In the genomic region with DNA sequence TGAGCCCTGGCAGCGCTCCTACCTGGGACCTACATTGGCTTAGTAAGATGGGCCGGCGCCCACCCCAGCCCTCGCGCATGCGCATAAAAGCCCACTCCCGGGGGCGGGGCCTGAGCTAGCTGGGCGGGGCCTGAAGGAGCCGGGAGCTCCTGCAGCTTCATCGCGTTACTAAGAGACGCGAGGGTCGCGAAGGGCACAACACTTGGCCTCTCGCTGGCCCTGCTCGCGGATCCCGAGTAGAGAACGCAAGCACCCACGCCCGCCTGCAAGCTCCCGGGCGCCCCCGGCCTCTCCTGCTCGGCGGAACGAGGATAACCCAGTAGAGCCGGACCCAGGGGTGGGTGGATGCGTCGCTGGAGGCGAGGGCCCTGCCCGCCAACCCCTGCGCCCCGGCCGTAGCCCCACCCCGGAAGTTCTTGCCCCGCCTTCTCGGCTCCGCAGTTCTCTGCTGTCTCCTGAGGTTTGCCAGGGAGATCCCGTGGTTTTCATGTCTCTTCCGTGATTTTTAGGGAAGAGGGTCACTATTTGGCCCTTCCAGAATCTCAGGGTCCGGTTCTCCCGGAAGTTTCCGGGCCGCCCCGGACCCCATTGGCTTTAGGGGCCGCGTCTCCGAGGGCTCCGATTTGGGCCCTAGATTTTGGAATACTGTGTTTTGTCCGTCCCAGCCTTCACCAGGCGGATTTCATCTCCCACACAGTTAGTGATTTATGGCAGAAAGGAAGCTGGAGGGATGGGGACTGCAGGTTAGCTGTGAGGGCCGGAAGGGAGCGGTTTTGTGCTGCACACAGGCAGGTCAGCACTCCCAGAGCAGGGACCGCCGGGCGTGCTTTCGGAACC, we compare ENCODE assay signal across 8 cellular contexts. TPM values are rescaled to one million over a fixed set of nuclear protein-coding genes. Genes with fewer than 3 reads are reported as not detected.
A peak's percentile ranks its signal among the peaks of the same experiment; 100 is the strongest.
DNase-seq lines count a peak whose midpoint lies in the region; ATAC-seq and TF ChIP-seq lines count a peak whose summit lies in the region.

Gene MEIG1, plus strand, starts transcription at position 168 of the 837 bp plus-strand sequence. CDS start 7,081 bp downstream, outside the sequence.

- peak; percentile 83 to 92 (median 87) for DNase-seq in CD4-positive, CD25-positive, alpha-beta regulatory T cell
- DNase-seq in NCI-H774 (lab: John Stamatoyannopoulos, UW) (peak; percentile 89), dorsolateral prefrontal cortex (peak; percentile 90 to 98 (median 96)), lower leg skin (ENCODE audit: low spot score in 2 of 2) (peak; percentile 91 to 98)
- DNase-seq in activated CD4-positive, alpha-beta memory T cell treated with anti-CD3 and anti-CD28 coated beads for 36 hours, result peak; percentile 95
- peak; percentile 90 to 93 for DNase-seq in stimulated activated CD4-positive, alpha-beta T cell treated with anti-CD3 and anti-CD28 coated beads, Interleukin-4, amount 100 ng/mL, for 4 hours

- H3K27ac Mint-ChIP-seq in CD4-positive, CD25-positive, alpha-beta regulatory T cell, result peak within 1 kb of the TSS; percentile 95 to 98 (median 96)
- peak within 1 kb of the TSS; percentile 95 for H3K27ac Mint-ChIP-seq in activated CD4-positive, alpha-beta memory T cell treated with anti-CD3 and anti-CD28 coated beads for 36 hours

- no peak for TF ChIP-seq POLR2A in lower leg skin (IDR thresholded peaks at IDR 0.05)

- intact Hi-C loops in activated CD4-positive, alpha-beta memory T cell treated with anti-CD3 and anti-CD28 coated beads for 36 hours (cut with micrococcal nuclease), result loop anchor here (1.0 to 10.0 kb wide), 6 partner anchors 138 to 775 kb away; partner anchors contain the start of genes NMT2 and RPP38
- intact Hi-C loops in dorsolateral prefrontal cortex (cut with DNase I), result loop anchor here (1.0 to 10.0 kb wide), 4 partner anchors 81 to 208 kb away; partner anchors contain the start of genes NMT2 (in 2 of the 2), SUV39H2 (in 2 of the 2) and RPP38 (in 1 of the 2)
- intact Hi-C loops in lower leg skin (cut with DNase I; ENCODE audit: low total_unique reads), result loop anchor here (10.0 kb wide), 1 partner anchor 75 kb away; no protein-coding TSS in a partner anchor

- H3K27me3 Mint-ChIP-seq in CD4-positive, CD25-positive, alpha-beta regulatory T cell, result peaks cover 6% of the 10 kb centered on the region
- H3K27me3 Mint-ChIP-seq in activated CD4-positive, alpha-beta memory T cell treated with anti-CD3 and anti-CD28 coated beads for 36 hours, result no peaks in the 10 kb centered on the region

- no peaks in the 10 kb centered on the region for H3K36me3 ChIP-seq in CD4-positive, CD25-positive, alpha-beta regulatory T cell (ENCODE audit: control insufficient read depth, insufficient read depth, low read length)

- H3K36me3 Mint-ChIP-seq in CD4-positive, CD25-positive, alpha-beta regulatory T cell, result no peaks in the 10 kb centered on the region
- no peaks in the 10 kb centered on the region for H3K36me3 Mint-ChIP-seq in activated CD4-positive, alpha-beta memory T cell treated with anti-CD3 and anti-CD28 coated beads for 36 hours

- H3K27me3 ChIP-seq in CD4-positive, CD25-positive, alpha-beta regulatory T cell (ENCODE audit: control insufficient read depth, insufficient read depth, low read length), result no peaks in the 10 kb centered on the region
- no peaks in the 10 kb centered on the region for H3K27me3 ChIP-seq in dorsolateral prefrontal cortex

- no peaks in the 10 kb centered on the region for H3K9me3 Mint-ChIP-seq in CD4-positive, CD25-positive, alpha-beta regulatory T cell
- no peaks in the 10 kb centered on the region for H3K9me3 Mint-ChIP-seq in activated CD4-positive, alpha-beta memory T cell treated with anti-CD3 and anti-CD28 coated beads for 36 hours

- H3K9me3 ChIP-seq in CD4-positive, CD25-positive, alpha-beta regulatory T cell (ENCODE audit: control insufficient read depth in 2 of 2, low read length in 2 of 2), result no peaks in the 10 kb centered on the region

- peak within 1 kb of the TSS; percentile 94 to 98 (median 96) for H3K4me3 Mint-ChIP-seq in CD4-positive, CD25-positive, alpha-beta regulatory T cell
- peak within 1 kb of the TSS; percentile 88 for H3K4me3 Mint-ChIP-seq in activated CD4-positive, alpha-beta memory T cell treated with anti-CD3 and anti-CD28 coated beads for 36 hours

- TF ChIP-seq CTCF in dorsolateral prefrontal cortex (IDR thresholded peaks at IDR 0.05 in 54 of 56, conservative IDR thresholded peaks at IDR 0.05 in 2 of 56; ENCODE audit: low read depth in 1 of 56, partially characterized antibody in 56 of 56) (peak in 13 of 56 donors; percentile 4 to 45 (median 15)), lower leg skin (IDR thresholded peaks at IDR 0.05) (no peak)

- H3K4me1 Mint-ChIP-seq in CD4-positive, CD25-positive, alpha-beta regulatory T cell, result peaks cover 11 to 49% (median 27%) of the 10 kb centered on the region in 4 donors
- H3K4me1 Mint-ChIP-seq in activated CD4-positive, alpha-beta memory T cell treated with anti-CD3 and anti-CD28 coated beads for 36 hours (ENCODE audit: low read depth), result peaks cover 25% of the 10 kb centered on the region

- H3K4me3 ChIP-seq in CD4-positive, CD25-positive, alpha-beta regulatory T cell (ENCODE audit: low read depth, low read length), result peak within 1 kb of the TSS; percentile 94
- H3K4me3 ChIP-seq in dorsolateral prefrontal cortex (peak within 1 kb of the TSS; percentile 64 to 98 (median 86)), lower leg skin (ENCODE audit: low read depth, poor library complexity, severe bottlenecking) (peak within 1 kb of the TSS; percentile 47)

- CTCF ChIA-PET in activated CD4-positive, alpha-beta memory T cell treated with anti-CD3 and anti-CD28 coated beads for 36 hours (lab: Charles Lee), result interaction anchor here (1.0 to 4.5 kb wide), 2 partner anchors 9 to 12 kb away, joined by 3 to 24 read pairs; no protein-coding TSS in a partner anchor

- ATAC-seq in CD4-positive, CD25-positive, alpha-beta regulatory T cell (ENCODE audit: low read depth in 2 of 2), result peak; percentile 88
- peak; percentile 82 for ATAC-seq in GM19438 (IDR thresholded peaks at IDR 0.05; ENCODE audit: low read depth, unreplicated experiment)
- peak; percentile 74 for ATAC-seq in HG03571 (IDR thresholded peaks at IDR 0.05; ENCODE audit: unreplicated experiment)

- WGBS in lower leg skin, 2 donors, result 1% methylated on average over 21 to 51 of the region's 60 CpGs

- POLR2A ChIA-PET in activated CD4-positive, alpha-beta memory T cell treated with anti-CD3 and anti-CD28 coated beads for 36 hours (lab: Charles Lee), result interaction anchor here (0.5 to 1.4 kb wide), 6 partner anchors 13 to 774 kb away, joined by 3 to 6 read pairs (median 4); partner anchors contain the start of gene SUV39H2

- peaks cover 13% of the 10 kb centered on the region for H3K4me1 ChIP-seq in CD4-positive, CD25-positive, alpha-beta regulatory T cell (ENCODE audit: control insufficient read depth, insufficient read depth, low read length, poor library complexity, severe bottlenecking)

- H3K27ac ChIP-seq in CD4-positive, CD25-positive, alpha-beta regulatory T cell (ENCODE audit: insufficient read depth, low read length, poor library complexity, severe bottlenecking), result peak within 1 kb of the TSS; percentile 90
- H3K27ac ChIP-seq in dorsolateral prefrontal cortex, result peak within 1 kb of the TSS; percentile 82 to 99 (median 96)

RNA-seq across cellular contexts. Expression of gene MEIG1, which starts in this region (rescaled TPM):
- total RNA-seq in CD4-positive, CD25-positive, alpha-beta regulatory T cell, result not detected
- 1 to 10 TPM in 3 of 4 donors, under 1 TPM in 1; 0.83 to 1.7 (median 1.5) TPM for polyA plus RNA-seq in CD4-positive, CD25-positive, alpha-beta regulatory T cell
- 1 to 10 TPM in 1 of 2 experiments, under 1 TPM in 1; 0.95 to 1.4 TPM for total RNA-seq in activated CD4-positive, alpha-beta memory T cell treated with anti-CD3 and anti-CD28 coated beads for 36 hours
- total RNA-seq in dorsolateral prefrontal cortex, result 1 to 10 TPM in 70 of 120 experiments, under 1 TPM in 5, not detected in 45; 0.68 to 5.1 (median 1.8) TPM
- total RNA-seq in lower leg skin, result not detected

Comparison
In these comparisons a context has a peak if more than half of its experiments do, and no peak if none do; other contexts are left out.
1. Peak in every context shown above with its lines: DNase-seq, ATAC-seq, H3K4me3 ChIP-seq and H3K27ac ChIP-seq.
2. Peak in DNase-seq and H3K4me3 ChIP-seq in lower leg skin; RNA of the gene not detected or under 1 TPM.